In the genomic region with DNA sequence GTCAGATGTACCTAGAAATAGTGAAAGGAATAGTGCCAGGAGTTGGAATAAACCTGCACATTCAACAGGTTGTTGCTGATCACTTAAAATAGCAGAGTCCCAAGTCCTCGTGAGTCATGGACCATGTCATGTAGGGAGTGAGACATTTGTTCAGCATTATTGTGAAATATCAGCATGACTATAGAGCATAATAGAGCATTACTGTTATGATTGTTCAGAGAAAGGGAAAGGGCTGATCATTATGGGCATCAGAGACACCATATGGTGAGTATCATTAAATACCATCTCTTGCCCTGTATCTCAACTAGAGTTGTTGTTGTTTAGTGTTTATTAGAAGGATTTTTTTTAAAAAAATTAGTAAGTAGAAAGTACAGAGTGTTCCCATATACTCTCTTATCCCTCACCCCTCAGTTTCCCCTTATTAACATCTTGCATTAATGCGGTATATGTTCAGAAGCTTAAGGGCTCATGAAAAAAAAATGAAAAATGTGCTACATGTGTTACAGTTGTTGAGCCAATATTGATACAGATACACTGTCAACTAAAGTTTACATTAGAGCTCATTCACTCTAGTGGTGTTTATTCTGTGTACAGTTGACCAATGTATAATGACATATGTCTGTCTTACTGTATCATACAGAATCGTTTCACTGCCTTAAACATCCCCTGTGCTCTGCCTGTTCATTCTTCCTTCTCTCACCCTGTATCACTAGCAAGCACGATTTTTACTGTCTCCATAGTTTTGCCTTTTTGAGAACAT, we compare ENCODE assay signal across 9 cellular contexts. TPM values are rescaled to one million over a fixed set of nuclear protein-coding genes. Genes with fewer than 3 reads are reported as not detected.
DNase-seq lines count a peak whose midpoint lies in the region; FAIRE-seq and TF ChIP-seq lines count a peak whose summit lies in the region.
"Had no signal": no experiment of that assay in that cellular context is flagged by ENCODE, and none has a peak within 500 bp of the region (broad histone marks: within the 10 kb centered on the region; RNA-seq: fewer than 3 reads in every experiment).

No MANE protein-coding gene starts in this region.

- intact Hi-C loops in activated T-helper 1 cell treated with anti-CD3 and anti-CD28 coated beads, Interleukin-12 subunit alpha, Interleukin-12 subunit beta, Interleukin-2, Interleukin-4 antibody, amounts not matched to agents 30 ng/mL and 10 ng/mL and 1 ng/mL, durations not matched to agents 14 hours and 24 hours and 36 hours (cut with micrococcal nuclease), result no loop called here

- no peak overlapping the region for H3K4me3 ChIP-seq in ACC112 (ENCODE audit: low read depth, low read length)
- H3K4me3 ChIP-seq: SJSA1 had no signal

- H3K27me3 ChIP-seq in ACC112 (ENCODE audit: insufficient read depth, low read length), result no peaks in the 10 kb centered on the region
- H3K27me3 ChIP-seq: SJSA1 had no signal

- H2AFZ ChIP-seq in ACC112 (ENCODE audit: low read length, unreplicated experiment), result no peak overlapping the region

- H3K4me3 Mint-ChIP-seq in activated T-helper 1 cell treated with anti-CD3 and anti-CD28 coated beads, Interleukin-12 subunit alpha, Interleukin-12 subunit beta, Interleukin-2, Interleukin-4 antibody, amounts not matched to agents 30 ng/mL and 10 ng/mL and 1 ng/mL, durations not matched to agents 14 hours and 24 hours and 36 hours, result no peak overlapping the region

- H3K27me3 Mint-ChIP-seq in activated T-helper 1 cell treated with anti-CD3 and anti-CD28 coated beads, Interleukin-12 subunit alpha, Interleukin-12 subunit beta, Interleukin-2, Interleukin-4 antibody, amounts not matched to agents 30 ng/mL and 10 ng/mL and 1 ng/mL, durations not matched to agents 14 hours and 24 hours and 36 hours (ENCODE audit: insufficient read depth), result no peaks in the 10 kb centered on the region

- FAIRE-seq in GM12892 (lab: Jason Lieb, UNC), result peak; percentile 17

- peaks cover 31% of the 10 kb centered on the region for H3K9me3 Mint-ChIP-seq in activated T-helper 1 cell treated with anti-CD3 and anti-CD28 coated beads, Interleukin-12 subunit alpha, Interleukin-12 subunit beta, Interleukin-2, Interleukin-4 antibody, amounts not matched to agents 30 ng/mL and 10 ng/mL and 1 ng/mL, durations not matched to agents 14 hours and 24 hours and 36 hours

- no peak for TF ChIP-seq POLR2A in GM12892 (IDR thresholded peaks at IDR 0.05; ENCODE audit: low read depth, low read length)

- H3K4me1 ChIP-seq in ACC112 (ENCODE audit: control insufficient read depth, insufficient read depth, low read length, unreplicated experiment), result peaks cover 26% of the 10 kb centered on the region

- peaks cover 22% of the 10 kb centered on the region for H3K4me1 Mint-ChIP-seq in activated T-helper 1 cell treated with anti-CD3 and anti-CD28 coated beads, Interleukin-12 subunit alpha, Interleukin-12 subunit beta, Interleukin-2, Interleukin-4 antibody, amounts not matched to agents 30 ng/mL and 10 ng/mL and 1 ng/mL, durations not matched to agents 14 hours and 24 hours and 36 hours (ENCODE audit: low read depth)

- H3K27ac Mint-ChIP-seq in activated T-helper 1 cell treated with anti-CD3 and anti-CD28 coated beads, Interleukin-12 subunit alpha, Interleukin-12 subunit beta, Interleukin-2, Interleukin-4 antibody, amounts not matched to agents 30 ng/mL and 10 ng/mL and 1 ng/mL, durations not matched to agents 14 hours and 24 hours and 36 hours, result peak overlapping the region; percentile 15

- DNase-seq in GM12892 (ENCODE audit: insufficient read length) (no peak), iris pigment epithelial cell (ENCODE audit: low read depth) (peak; percentile 68), NCI-H2107 (lab: John Stamatoyannopoulos, UW) (no peak), NCI-H2227 (lab: John Stamatoyannopoulos, UW; ENCODE audit: unreplicated experiment) (no peak), putamen (ENCODE audit: low spot score) (no peak), COLO829 (ENCODE audit: low spot score) (no peak)
- no peak for DNase-seq in activated T-helper 1 cell treated with anti-CD3 and anti-CD28 coated beads, Interleukin-12 subunit alpha, Interleukin-12 subunit beta, Interleukin-2, Interleukin-4 antibody, amounts not matched to agents 30 ng/mL and 10 ng/mL and 1 ng/mL, durations not matched to agents 14 hours and 24 hours and 36 hours (ENCODE audit: low spot score)

- H3K27ac ChIP-seq in ACC112 (ENCODE audit: low read depth, low read length), result peak overlapping the region; percentile 13; the same call in 1 of the 2 replicates
- H3K27ac ChIP-seq: SJSA1 had no signal

- peaks cover 37% of the 10 kb centered on the region for H3K36me3 Mint-ChIP-seq in activated T-helper 1 cell treated with anti-CD3 and anti-CD28 coated beads, Interleukin-12 subunit alpha, Interleukin-12 subunit beta, Interleukin-2, Interleukin-4 antibody, amounts not matched to agents 30 ng/mL and 10 ng/mL and 1 ng/mL, durations not matched to agents 14 hours and 24 hours and 36 hours (ENCODE audit: low read depth)

- H3K79me2 ChIP-seq in ACC112 (ENCODE audit: control insufficient read depth, insufficient read depth, low read length, unreplicated experiment), result peaks cover 23% of the 10 kb centered on the region

- H3K36me3 ChIP-seq in ACC112 (ENCODE audit: insufficient read depth, low read length), result peaks cover 40% of the 10 kb centered on the region

RNA-seq across cellular contexts. Expression of gene ELAC1, which starts 5.7 kb away (rescaled TPM):
- 7.5 TPM for polyA plus RNA-seq in GM12892 (2012; ENCODE audit: missing spikeins)
- total RNA-seq in activated T-helper 1 cell treated with anti-CD3 and anti-CD28 coated beads, Interleukin-12 subunit alpha, Interleukin-12 subunit beta, Interleukin-2, Interleukin-4 antibody, amounts not matched to agents 30 ng/mL and 10 ng/mL and 1 ng/mL, durations not matched to agents 14 hours and 24 hours and 36 hours, result 6.7 and 7.7 TPM in 2 replicates

RNA-seq across cellular contexts. Expression of gene SMAD4, which starts 56.5 kb away (rescaled TPM):
- 44.2 TPM for polyA plus RNA-seq in GM12892 (2012; ENCODE audit: missing spikeins)
- 84.4 and 88.7 TPM in 2 replicates for total RNA-seq in activated T-helper 1 cell treated with anti-CD3 and anti-CD28 coated beads, Interleukin-12 subunit alpha, Interleukin-12 subunit beta, Interleukin-2, Interleukin-4 antibody, amounts not matched to agents 30 ng/mL and 10 ng/mL and 1 ng/mL, durations not matched to agents 14 hours and 24 hours and 36 hours
